Comparison of ENCODE assay signal across 21 cellular contexts in the genomic region with DNA sequence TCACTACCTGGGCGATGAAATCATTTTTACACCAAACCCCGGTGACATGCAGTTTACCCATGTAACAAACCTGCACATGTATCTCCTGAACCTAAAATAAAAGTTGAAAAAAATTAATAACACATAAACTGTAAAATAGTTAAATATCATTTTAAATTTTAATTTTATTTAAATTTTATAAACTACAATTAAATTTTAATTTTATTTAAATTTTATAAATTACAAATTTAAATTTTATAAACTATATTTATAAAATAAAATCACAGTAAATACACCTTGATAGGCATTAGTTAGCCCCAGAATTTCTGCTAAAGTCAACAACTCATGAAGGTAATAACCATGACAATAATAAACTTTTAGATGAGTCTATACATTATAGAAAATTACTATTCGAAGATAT.
"Had no signal": no experiment of that assay in that cellular context is flagged by ENCODE, and none has a peak within 500 bp of the region (broad histone marks: within the 10 kb centered on the region; RNA-seq: fewer than 3 reads in every experiment).

No MANE protein-coding gene starts in this region.

- H3K27ac ChIP-seq: HL-60, KMS-11, RWPE1 had no signal

- H3K4me3 ChIP-seq: K562 had no signal

- H3K9me3 ChIP-seq: SK-N-SH had no signal

- DNase-seq: Kasumi-1, MM.1S, NCI-H1092 treated with DMSO at 0.1 percent for 48 hours, NCI-H1417, NCI-H1436 treated with DMSO at 0.1 percent for 48 hours, NCI-H1694, NCI-H187 treated with DMSO at 0.1 percent for 48 hours, NCI-H2081, NCI-H2107, NCI-H2227 treated with DMSO at 0.1 percent for 48 hours, NCI-H524, NCI-H526 treated with DMSO at 0.1 percent for 48 hours, NCI-H748 treated with DMSO at 0.1 percent for 48 hours, SHP77, SK-N-SH, SW 1271 had no signal

- ATAC-seq: K562 had no signal

- FAIRE-seq: HTR-8/SVneo, K562 had no signal
